12 cellular contexts compared by ENCODE assay signal in genomic region chr22:39904024-39904423, GRCh38. TPM values are rescaled to one million over a fixed set of nuclear protein-coding genes. Genes with fewer than 3 reads are reported as not detected.
"Had no signal": no experiment of that assay in that cellular context is flagged by ENCODE, and none has a peak within 500 bp of the region (broad histone marks: within the 10 kb centered on the region; RNA-seq: fewer than 3 reads in every experiment).

No MANE protein-coding gene starts in this region.

RNA-seq across cellular contexts. Expression of gene GRAP2, which starts 3.1 kb away (rescaled TPM):
- total RNA-seq: bronchial epithelial cell, endothelial cell of umbilical vein, kidney epithelial cell had no signal

RNA-seq across cellular contexts. Expression of gene ENTHD1, which starts 10.5 kb away (rescaled TPM):
- total RNA-seq: bronchial epithelial cell, cerebellum, endothelial cell of umbilical vein, esophagus muscularis mucosa, heart left ventricle, kidney epithelial cell, psoas muscle, right cardiac atrium, skeletal muscle tissue, ureter had no signal

RNA-seq across cellular contexts. Expression of gene TMA7B, which starts 56.2 kb away (rescaled TPM):
- total RNA-seq: bronchial epithelial cell, cerebellum, endothelial cell of umbilical vein, esophagus muscularis mucosa, gastroesophageal sphincter, kidney epithelial cell, ovary, psoas muscle had no signal
